ENCODE assay signal across 18 cellular contexts in genomic region chr22:20106849-20107237, GRCh38. TPM values are rescaled to one million over a fixed set of nuclear protein-coding genes. Genes with fewer than 3 reads are reported as not detected.
"Had no signal": no experiment of that assay in that cellular context is flagged by ENCODE, and none has a peak within 500 bp of the region (broad histone marks: within the 10 kb centered on the region; RNA-seq: fewer than 3 reads in every experiment).

No MANE protein-coding gene starts in this region.

- H3K27ac ChIP-seq: cardiac muscle cell, colonic mucosa, esophagus squamous epithelium, ovary, SJCRH30, transverse colon had no signal

- H3K4me3 Mint-ChIP-seq: activated naive CD4-positive, alpha-beta T cell treated with anti-CD3 and anti-CD28 coated beads, Interleukin-2, amount 10 ng/mL, durations not matched to agents 7 days and 5 days; mesothelial cell of epicardium had no signal

- H3K4me1 Mint-ChIP-seq: mesothelial cell of epicardium had no signal

- H3K9me3 Mint-ChIP-seq: activated naive CD4-positive, alpha-beta T cell treated with anti-CD3 and anti-CD28 coated beads, Interleukin-2, amount 10 ng/mL, durations not matched to agents 7 days and 5 days; activated T-helper 2 cell treated with anti-CD3 and anti-CD28 coated beads, Interferon-gamma antibody, Interleukin-2, Interleukin-4, amounts not matched to agents 10 μg/mL and 5 μg/mL and 100 μg/mL, durations not matched to agents 14 hours and 24 hours and 36 hours; mesothelial cell of epicardium; neural crest cell had no signal

- DNase-seq: activated naive CD4-positive, alpha-beta T cell treated with anti-CD3 and anti-CD28 coated beads, Interleukin-2, amount 10 ng/mL, durations not matched to agents 7 days and 5 days; activated T-cell treated with anti-CD3 and anti-CD28 coated beads for 4 hours; colonic mucosa; esophagus squamous epithelium; hypothalamus; kidney glomerular epithelial cell; SJCRH30; stimulated activated CD4-positive, alpha-beta T cell treated with anti-CD3 and anti-CD28 coated beads, Interleukin-15, amount 100 ng/mL, for 24 hours; stimulated activated CD4-positive, alpha-beta T cell treated with anti-CD3 and anti-CD28 coated beads, Interleukin-4, amount 100 ng/mL, for 1 hour; stimulated activated naive CD4-positive, alpha-beta T cell treated with Interleukin-2 at 50 U/mL for 16 hours; substantia nigra; transverse colon had no signal

- H3K27me3 ChIP-seq: cardiac muscle cell, colonic mucosa, esophagus squamous epithelium, ovary, SJCRH30, transverse colon had no signal

- H3K4me1 ChIP-seq: colonic mucosa, esophagus squamous epithelium, transverse colon had no signal

- H3K9me3 ChIP-seq: colonic mucosa, esophagus squamous epithelium, ovary, SJCRH30, transverse colon had no signal

- H3K27me3 Mint-ChIP-seq: activated naive CD4-positive, alpha-beta T cell treated with anti-CD3 and anti-CD28 coated beads, Interleukin-2, amount 10 ng/mL, durations not matched to agents 7 days and 5 days had no signal

- H3K27ac Mint-ChIP-seq: activated T-helper 2 cell treated with anti-CD3 and anti-CD28 coated beads, Interferon-gamma antibody, Interleukin-2, Interleukin-4, amounts not matched to agents 10 μg/mL and 5 μg/mL and 100 μg/mL, durations not matched to agents 14 hours and 24 hours and 36 hours; mesothelial cell of epicardium had no signal

- H3K4me3 ChIP-seq: cardiac muscle cell, colonic mucosa, esophagus squamous epithelium, lung, ovary, SJCRH30, transverse colon had no signal

RNA-seq across cellular contexts. Expression of gene CCDC188, which starts 44.0 kb away (rescaled TPM):
- total RNA-seq: cardiac muscle cell, mesothelial cell of epicardium, SJCRH30 had no signal
- polyA plus RNA-seq: cardiac muscle cell had no signal
